Comparison of ENCODE assay signal across 9 cellular contexts in the genomic region with DNA sequence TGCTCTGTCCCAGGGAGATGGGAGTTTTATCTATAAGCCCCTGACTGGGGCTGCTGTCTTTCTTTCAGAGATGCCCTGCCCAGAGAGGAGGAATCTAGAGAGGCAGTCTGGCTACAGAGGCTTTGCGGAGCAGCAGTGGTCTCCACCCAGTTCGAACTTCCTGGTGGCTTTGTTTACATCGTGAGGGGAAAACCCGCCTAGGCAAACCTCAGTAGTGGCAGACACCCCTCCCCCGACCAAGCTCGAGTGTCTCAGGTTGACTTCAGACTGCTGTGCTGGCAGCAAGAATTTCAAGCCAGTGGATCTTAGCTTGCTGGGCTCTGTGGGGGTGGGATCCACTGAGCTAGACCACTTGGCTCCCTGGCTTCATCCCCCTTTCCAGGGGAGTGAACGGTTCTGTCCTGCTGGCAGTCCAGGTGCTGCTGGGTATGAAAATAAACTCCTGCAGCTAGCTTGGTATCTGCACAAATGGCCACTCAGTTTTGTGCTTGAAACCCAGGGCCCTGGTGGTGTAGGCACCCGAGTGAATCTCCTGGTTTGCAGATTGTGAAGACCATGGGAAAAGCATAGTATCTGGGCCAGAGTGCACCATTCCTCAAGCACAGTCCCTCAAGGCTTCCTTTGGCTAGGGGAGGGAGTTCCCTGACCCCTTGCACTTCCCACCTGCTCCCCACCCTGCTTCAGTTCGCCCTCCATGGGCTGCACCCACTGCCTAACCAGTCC. TPM values are rescaled to one million over a fixed set of nuclear protein-coding genes. Genes with fewer than 3 reads are reported as not detected.
DNase-seq lines count a peak whose midpoint lies in the region; ATAC-seq and TF ChIP-seq lines count a peak whose summit lies in the region.
"Not testable (repeated sequence)": the region's sequence is repeated elsewhere in the genome, so short reads cannot be mapped to it uniquely, and the experiment has no call there.
"Had no signal": no experiment of that assay in that cellular context is flagged by ENCODE, and none has a peak within 500 bp of the region (broad histone marks: within the 10 kb centered on the region; RNA-seq: fewer than 3 reads in every experiment).

No MANE protein-coding gene starts in this region.

- ATAC-seq in GM18868 (IDR thresholded peaks at IDR 0.05; ENCODE audit: unreplicated experiment) (peak; percentile 82), HG02623 (IDR thresholded peaks at IDR 0.05; ENCODE audit: unreplicated experiment) (peak; percentile 64), activated B cell treated with CpG ODN at 0.5 μM for 24 hours (ENCODE audit: low read depth) (peak; percentile 65)
- peak; percentile 59 to 72 for ATAC-seq in activated T-cell treated with anti-CD3 and anti-CD28 coated beads, Interleukin-2, amount 50 U/mL, for 4 hours
- peak; percentile 100 for ATAC-seq in effector memory CD8-positive, alpha-beta T cell (replicated peaks)

- POLR2A ChIA-PET in activated B cell treated with CpG ODN at 0.5 μM for 24 hours (lab: Charles Lee) = not testable (repeated sequence)

- TF ChIP-seq CTCF in activated B cell treated with CpG ODN at 0.5 μM for 24 hours (IDR thresholded peaks at IDR 0.05) = not testable (repeated sequence)

- peaks cover 17% of the 10 kb centered on the region for H3K9me3 Mint-ChIP-seq in activated B cell treated with CpG ODN at 0.5 μM for 24 hours
- H3K9me3 Mint-ChIP-seq in activated T-cell treated with anti-CD3 and anti-CD28 coated beads, Interleukin-2, amount 50 U/mL, for 4 hours = peaks cover 32% of the 10 kb centered on the region
- peaks cover 7 to 22% of the 10 kb centered on the region in 2 donors for H3K9me3 Mint-ChIP-seq in effector memory CD8-positive, alpha-beta T cell

- intact Hi-C loops in activated B cell treated with CpG ODN at 0.5 μM for 24 hours (cut with micrococcal nuclease) = not testable (repeated sequence)

- peaks cover 20% of the 10 kb centered on the region for H3K4me1 Mint-ChIP-seq in activated B cell treated with CpG ODN at 0.5 μM for 24 hours
- peaks cover 21% of the 10 kb centered on the region for H3K4me1 Mint-ChIP-seq in activated T-cell treated with anti-CD3 and anti-CD28 coated beads, Interleukin-2, amount 50 U/mL, for 4 hours (ENCODE audit: low read depth)
- peaks cover 12% of the 10 kb centered on the region in 2 donors for H3K4me1 Mint-ChIP-seq in effector memory CD8-positive, alpha-beta T cell (ENCODE audit: low read depth in 2 of 2)

- H3K4me3 ChIP-seq in Jurkat, Clone E6-1 (ENCODE audit: low read length) = not testable (repeated sequence)

- peak; percentile 32 for DNase-seq in Jurkat, Clone E6-1 (ENCODE audit: low read depth, low spot score)
- not testable (repeated sequence) for DNase-seq in activated B cell treated with CpG ODN at 0.5 μM for 24 hours
- peak; percentile 10 for DNase-seq in activated T-cell treated with anti-CD3 and anti-CD28 coated beads, Interleukin-2, amount 50 U/mL, for 4 hours
- peak; percentile 42 to 51 (median 51) for DNase-seq in effector memory CD8-positive, alpha-beta T cell
- DNase-seq in stimulated activated CD4-positive, alpha-beta T cell treated with anti-CD3 and anti-CD28 coated beads, Interleukin-15, amount 100 ng/mL, for 24 hours = peak; percentile 39
- peak; percentile 16 for DNase-seq in stimulated activated naive CD4-positive, alpha-beta T cell treated with Interleukin-2 at 50 U/mL for 16 hours (lab: John Stamatoyannopoulos, UW)

- not testable (repeated sequence) for H3K27me3 Mint-ChIP-seq in activated B cell treated with CpG ODN at 0.5 μM for 24 hours; activated T-cell treated with anti-CD3 and anti-CD28 coated beads, Interleukin-2, amount 50 U/mL, for 4 hours (ENCODE audit: low read depth)
- H3K27me3 Mint-ChIP-seq in effector memory CD8-positive, alpha-beta T cell = peaks cover 7 to 38% of the 10 kb centered on the region in 2 donors

- H3K4me3 Mint-ChIP-seq in activated B cell treated with CpG ODN at 0.5 μM for 24 hours = peak overlapping the region; percentile 28
- H3K4me3 Mint-ChIP-seq in activated T-cell treated with anti-CD3 and anti-CD28 coated beads, Interleukin-2, amount 50 U/mL, for 4 hours = peak overlapping the region; percentile 3
- H3K4me3 Mint-ChIP-seq in effector memory CD8-positive, alpha-beta T cell = peak overlapping the region; percentile 61 to 63

- CTCF ChIA-PET in activated B cell treated with CpG ODN at 0.5 μM for 24 hours (lab: Charles Lee) = not testable (repeated sequence)

- not testable (repeated sequence) for H3K36me3 Mint-ChIP-seq in activated B cell treated with CpG ODN at 0.5 μM for 24 hours (ENCODE audit: low read depth); activated T-cell treated with anti-CD3 and anti-CD28 coated beads, Interleukin-2, amount 50 U/mL, for 4 hours (ENCODE audit: insufficient read depth); effector memory CD8-positive, alpha-beta T cell (ENCODE audit: insufficient read depth)

- not testable (repeated sequence) for H3K27ac Mint-ChIP-seq in activated B cell treated with CpG ODN at 0.5 μM for 24 hours
- H3K27ac Mint-ChIP-seq in effector memory CD8-positive, alpha-beta T cell = peak overlapping the region; percentile 60 to 80

RNA-seq across cellular contexts. Expression of a gene that starts 15.3 kb away (rescaled TPM):
- not detected for polyA plus RNA-seq in Jurkat, Clone E6-1 (2012; ENCODE audit: insufficient read depth, insufficient read length)
- total RNA-seq in activated B cell treated with CpG ODN at 0.5 μM for 24 hours = not detected in 2 replicates
- total RNA-seq in activated T-cell treated with anti-CD3 and anti-CD28 coated beads, Interleukin-2, amount 50 U/mL, for 4 hours = not detected
- total RNA-seq: T-helper 1 cell treated with Interleukin-12 subunit alpha and Interleukin-12 subunit beta and Interleukin-4 antibody, amounts not matched to agents 30 ng/mL and 1 ng/mL, for 36 hours had no signal

Comparison
In these comparisons a context has a peak if more than half of its experiments do, and no peak if none do; other contexts are left out.
1. H3K4me3 Mint-ChIP-seq: peak in every context shown above with its lines; median percentile 62 in effector memory CD8-positive, alpha-beta T cell; 28 in activated B cell treated with CpG ODN at 0.5 μM for 24 hours; 3 in activated T-cell treated with anti-CD3 and anti-CD28 coated beads, Interleukin-2, amount 50 U/mL, for 4 hours.